1 cellular context compared by ENCODE assay signal in genomic region chr20:2695984-2696525, GRCh38. TPM values are rescaled to one million over a fixed set of nuclear protein-coding genes. Genes with fewer than 3 reads are reported as not detected.
"Had no signal": no experiment of that assay in that cellular context is flagged by ENCODE, and none has a peak within 500 bp of the region (broad histone marks: within the 10 kb centered on the region; RNA-seq: fewer than 3 reads in every experiment).

No MANE protein-coding gene starts in this region.

RNA-seq across cellular contexts. Expression of gene EBF4, which starts 3.5 kb away (rescaled TPM):
- total RNA-seq: MCF 10A had no signal
